In genomic region chr6:8707956-8708772, GRCh38 we compare ENCODE assay signal across 8 cellular contexts.
DNase-seq lines count a peak whose midpoint lies in the region; ATAC-seq and TF ChIP-seq lines count a peak whose summit lies in the region.

No MANE protein-coding gene starts in this region.

- H3K27ac ChIP-seq in right lobe of liver = peak overlapping the region; percentile 36 to 77 (median 66)

- no peaks in the 10 kb centered on the region for H3K27me3 ChIP-seq in right lobe of liver

- peaks cover 9% of the 10 kb centered on the region for H3K4me1 Mint-ChIP-seq in brain
- H3K4me1 Mint-ChIP-seq in activated CD8-positive, alpha-beta memory T cell treated with anti-CD3 and anti-CD28 coated beads, Interleukin-2, amount 10 ng/mL, durations not matched to agents 7 days and 5 days = no peaks in the 10 kb centered on the region

- no peaks in the 10 kb centered on the region for H3K36me3 ChIP-seq in right lobe of liver

- 13% methylated on average over 6 of the region's 7 CpGs for WGBS in right lobe of liver (ENCODE audit: insufficient coverage, low coverage, low lambda C conversion rate, missing lambda C conversion rate)

- intact Hi-C loops in right lobe of liver (cut with DNase I) (no loop called here), posterior cingulate gyrus (cut with DNase I) (loop anchor here (10.0 kb wide), 1 partner anchor 1727 kb away; no protein-coding TSS in a partner anchor)

- CTCF ChIA-PET in GM10248 (lab: Yijun Ruan, JAX) = interaction anchor here (1.4 kb wide), 1 partner anchor 17 kb away, joined by 3 read pairs; no protein-coding TSS in a partner anchor
- CTCF ChIA-PET in activated CD8-positive, alpha-beta memory T cell treated with anti-CD3 and anti-CD28 coated beads, Interleukin-2, amount 10 ng/mL, durations not matched to agents 7 days and 5 days (lab: Charles Lee) = no interaction called here

- H3K9me3 Mint-ChIP-seq in brain = no peaks in the 10 kb centered on the region
- H3K9me3 Mint-ChIP-seq in activated CD8-positive, alpha-beta memory T cell treated with anti-CD3 and anti-CD28 coated beads, Interleukin-2, amount 10 ng/mL, durations not matched to agents 7 days and 5 days (ENCODE audit: low read depth) = peaks cover 2% of the 10 kb centered on the region

- peak overlapping the region in 3 of 5 experiments; percentile 19 to 60 (median 38) for H3K4me3 Mint-ChIP-seq in brain
- H3K4me3 Mint-ChIP-seq in activated CD8-positive, alpha-beta memory T cell treated with anti-CD3 and anti-CD28 coated beads, Interleukin-2, amount 10 ng/mL, durations not matched to agents 7 days and 5 days = no peak overlapping the region

- H3K4me1 ChIP-seq in right lobe of liver = peaks cover 0 to 21% (median 0%) of the 10 kb centered on the region in 4 donors

- no peaks in the 10 kb centered on the region for H3K27me3 Mint-ChIP-seq in brain
- H3K27me3 Mint-ChIP-seq in activated CD8-positive, alpha-beta memory T cell treated with anti-CD3 and anti-CD28 coated beads, Interleukin-2, amount 10 ng/mL, durations not matched to agents 7 days and 5 days = no peaks in the 10 kb centered on the region

- peak overlapping the region in 2 of 3 donors; percentile 21 to 34 for H3K4me3 ChIP-seq in right lobe of liver

- ATAC-seq in right lobe of liver (peak; percentile 90 to 95 (median 92)), GM19328 (IDR thresholded peaks at IDR 0.05; ENCODE audit: unreplicated experiment) (no peak)
- no peak for ATAC-seq in activated CD8-positive, alpha-beta memory T cell treated with anti-CD3 and anti-CD28 coated beads, Interleukin-2, amount 10 ng/mL, durations not matched to agents 7 days and 5 days

- H3K27ac Mint-ChIP-seq in brain = no peak overlapping the region
- H3K27ac Mint-ChIP-seq in activated CD8-positive, alpha-beta memory T cell treated with anti-CD3 and anti-CD28 coated beads, Interleukin-2, amount 10 ng/mL, durations not matched to agents 7 days and 5 days = no peak overlapping the region

- POLR2A ChIA-PET in GM10248 (lab: Yijun Ruan, JAX) = no interaction called here

- H3K9me3 ChIP-seq in right lobe of liver = no peaks in the 10 kb centered on the region

- DNase-seq in GM10248 (ENCODE audit: extremely low spot score) = no peak
- DNase-seq in NCI-H2029 (lab: John Stamatoyannopoulos, UW) = peak; percentile 81
- peak; percentile 62 to 88 (median 81) for DNase-seq in right lobe of liver
- DNase-seq in ureter (ENCODE audit: low spot score) = no peak
- DNase-seq in activated CD8-positive, alpha-beta memory T cell treated with anti-CD3 and anti-CD28 coated beads, Interleukin-2, amount 10 ng/mL, durations not matched to agents 7 days and 5 days = no peak
- DNase-seq in posterior cingulate gyrus = no peak

- H3K36me3 Mint-ChIP-seq in brain = no peaks in the 10 kb centered on the region
- no peaks in the 10 kb centered on the region for H3K36me3 Mint-ChIP-seq in activated CD8-positive, alpha-beta memory T cell treated with anti-CD3 and anti-CD28 coated beads, Interleukin-2, amount 10 ng/mL, durations not matched to agents 7 days and 5 days

- no peak for TF ChIP-seq POLR2A in right lobe of liver (IDR thresholded peaks at IDR 0.05)

- peak; percentile 14 for TF ChIP-seq CTCF in GM10248 (IDR thresholded peaks at IDR 0.05; ENCODE audit: control extremely low read depth, extremely low read depth, low read depth, missing control alignments)
- TF ChIP-seq CTCF in brain (conservative IDR thresholded peaks at IDR 0.05) = peak; percentile 63 to 74
- peak; percentile 44 to 66 (median 46) for TF ChIP-seq CTCF in right lobe of liver (IDR thresholded peaks at IDR 0.05)

Comparison
In these comparisons a context has a peak if more than half of its experiments do, and no peak if none do; other contexts are left out.
1. DNase-seq: peak in NCI-H2029 (single experiment) and right lobe of liver (3 of 3); none in GM10248 (single experiment), ureter (single experiment), activated CD8-positive, alpha-beta memory T cell treated with anti-CD3 and anti-CD28 coated beads, Interleukin-2, amount 10 ng/mL, durations not matched to agents 7 days and 5 days (single experiment) and posterior cingulate gyrus (0 of 10).
2. CTCF ChIP-seq: peak in every context shown above with its lines; median percentile 68 in brain; 46 in right lobe of liver; 14 in GM10248.
3. ATAC-seq: peak in right lobe of liver (4 of 4); none in activated CD8-positive, alpha-beta memory T cell treated with anti-CD3 and anti-CD28 coated beads, Interleukin-2, amount 10 ng/mL, durations not matched to agents 7 days and 5 days (single experiment) and GM19328 (single experiment).